Comparison of ENCODE assay signal across 24 cellular contexts in the genomic region with DNA sequence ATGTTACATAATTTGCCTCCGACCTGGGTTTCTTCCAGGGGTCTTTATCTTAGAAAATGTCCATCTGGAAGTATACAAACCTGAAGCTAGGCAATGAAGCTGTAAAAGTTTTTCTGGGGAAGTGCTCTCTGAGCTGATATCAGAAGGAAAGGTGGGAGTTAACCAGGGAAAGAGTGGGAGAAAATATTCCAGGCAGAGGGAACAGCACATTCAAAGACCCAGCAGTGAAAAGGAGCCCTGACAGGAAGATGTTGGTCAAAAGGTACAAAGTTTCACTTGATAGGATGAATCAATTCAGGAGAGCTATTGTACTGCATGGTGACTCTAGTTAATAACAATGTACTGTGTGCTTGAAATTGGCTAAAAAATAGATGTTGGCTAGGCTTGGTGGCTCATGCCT. TPM values are rescaled to one million over a fixed set of nuclear protein-coding genes. Genes with fewer than 3 reads are reported as not detected.
DNase-seq lines count a peak whose midpoint lies in the region; ATAC-seq and TF ChIP-seq lines count a peak whose summit lies in the region.
"Had no signal": no experiment of that assay in that cellular context is flagged by ENCODE, and none has a peak within 500 bp of the region (broad histone marks: within the 10 kb centered on the region; RNA-seq: fewer than 3 reads in every experiment).

No MANE protein-coding gene starts in this region.

- H3K9me3 Mint-ChIP-seq in activated T-helper 2 cell treated with anti-CD3 and anti-CD28 coated beads, Interferon-gamma antibody, Interleukin-2, Interleukin-4, amounts not matched to agents 10 μg/mL and 5 μg/mL and 100 μg/mL, durations not matched to agents 14 hours and 24 hours and 36 hours, result no peaks in the 10 kb centered on the region
- no peaks in the 10 kb centered on the region for H3K9me3 Mint-ChIP-seq in activated CD8-positive, alpha-beta T cell treated with anti-CD3 and anti-CD28 coated beads for 36 hours
- H3K9me3 Mint-ChIP-seq: CD4-positive, alpha-beta memory T cell; CD8-positive, alpha-beta memory T cell had no signal

- no peaks in the 10 kb centered on the region for H3K9me3 ChIP-seq in PC-3 (ENCODE audit: low read length)
- H3K9me3 ChIP-seq: BE2C, BLaER1 had no signal

- no peak overlapping the region for H3K27ac Mint-ChIP-seq in activated T-helper 2 cell treated with anti-CD3 and anti-CD28 coated beads, Interferon-gamma antibody, Interleukin-2, Interleukin-4, amounts not matched to agents 10 μg/mL and 5 μg/mL and 100 μg/mL, durations not matched to agents 14 hours and 24 hours and 36 hours
- H3K27ac Mint-ChIP-seq in activated CD8-positive, alpha-beta T cell treated with anti-CD3 and anti-CD28 coated beads for 36 hours, result no peak overlapping the region
- H3K27ac Mint-ChIP-seq: CD14-positive monocyte; CD4-positive, CD25-positive, alpha-beta regulatory T cell; CD8-positive, alpha-beta memory T cell had no signal

- no peaks in the 10 kb centered on the region; the same call in 1 of the 2 replicates for H3K9me2 ChIP-seq in PC-3 (replicated peaks; ENCODE audit: low read length)

- no TSS peak for BruUV-seq in PC-3 (replicated peaks; lab: Mats Ljungman, UMichigan)

- no peak overlapping the region for H3K4me3 ChIP-seq in PC-3 (ENCODE audit: low read length)
- H3K4me3 ChIP-seq: BLaER1, GM12878 had no signal

- H3K27ac ChIP-seq in PC-3 (ENCODE audit: low read length) (no peak overlapping the region), caudate nucleus (ENCODE audit: low read depth, low read length) (peak overlapping the region; percentile 63)
- H3K27ac ChIP-seq: BLaER1 had no signal

- no peak for DNase-seq in PC-3
- DNase-seq in caudate nucleus (lab: John Stamatoyannopoulos, UW), result peak in 8 of 61 donors; percentile 0 to 15 (median 6)
- DNase-seq in islet precursor cell, result peak; percentile 18
- no peak for DNase-seq in activated T-helper 2 cell treated with anti-CD3 and anti-CD28 coated beads, Interferon-gamma antibody, Interleukin-2, Interleukin-4, amounts not matched to agents 10 μg/mL and 5 μg/mL and 100 μg/mL, durations not matched to agents 14 hours and 24 hours and 36 hours (ENCODE audit: low spot score)
- no peak for DNase-seq in activated CD8-positive, alpha-beta T cell treated with anti-CD3 and anti-CD28 coated beads for 36 hours
- DNase-seq: 8988T; ACHN; BE2C; C1 segment of cervical spinal cord; CD4-positive, alpha-beta memory T cell; CD4-positive, CD25-positive, alpha-beta regulatory T cell; CD8-positive, alpha-beta memory T cell; COR-L47; DMS 273 treated with DMSO at 0.1 percent for 48 hours; DMS153; DMS53; DMS79; DND-41; EL; GDM1 had no signal

- intact Hi-C loops in PC-3 (cut with micrococcal nuclease), result no loop called here
- intact Hi-C loops in activated T-helper 2 cell treated with anti-CD3 and anti-CD28 coated beads, Interferon-gamma antibody, Interleukin-2, Interleukin-4, amounts not matched to agents 10 μg/mL and 5 μg/mL and 100 μg/mL, durations not matched to agents 14 hours and 24 hours and 36 hours (cut with micrococcal nuclease), result no loop called here
- intact Hi-C loops in activated CD8-positive, alpha-beta T cell treated with anti-CD3 and anti-CD28 coated beads for 36 hours (cut with micrococcal nuclease), result no loop called here

- H3K36me3 Mint-ChIP-seq in activated T-helper 2 cell treated with anti-CD3 and anti-CD28 coated beads, Interferon-gamma antibody, Interleukin-2, Interleukin-4, amounts not matched to agents 10 μg/mL and 5 μg/mL and 100 μg/mL, durations not matched to agents 14 hours and 24 hours and 36 hours (ENCODE audit: low read depth), result no peaks in the 10 kb centered on the region
- no peaks in the 10 kb centered on the region for H3K36me3 Mint-ChIP-seq in activated CD8-positive, alpha-beta T cell treated with anti-CD3 and anti-CD28 coated beads for 36 hours (ENCODE audit: low read depth)
- H3K36me3 Mint-ChIP-seq: CD14-positive monocyte; CD4-positive, alpha-beta memory T cell; CD8-positive, alpha-beta memory T cell had no signal

- H3K36me3 ChIP-seq in PC-3 (ENCODE audit: low read depth, low read length), result no peaks in the 10 kb centered on the region
- H3K36me3 ChIP-seq: BE2C, BLaER1 had no signal

- H3K4me3 Mint-ChIP-seq in activated T-helper 2 cell treated with anti-CD3 and anti-CD28 coated beads, Interferon-gamma antibody, Interleukin-2, Interleukin-4, amounts not matched to agents 10 μg/mL and 5 μg/mL and 100 μg/mL, durations not matched to agents 14 hours and 24 hours and 36 hours (ENCODE audit: low read depth), result no peak overlapping the region
- no peak overlapping the region for H3K4me3 Mint-ChIP-seq in activated CD8-positive, alpha-beta T cell treated with anti-CD3 and anti-CD28 coated beads for 36 hours
- H3K4me3 Mint-ChIP-seq: CD14-positive monocyte; CD4-positive, alpha-beta memory T cell; CD4-positive, CD25-positive, alpha-beta regulatory T cell; CD8-positive, alpha-beta memory T cell had no signal

- H4K20me1 ChIP-seq in PC-3 (ENCODE audit: low read length), result no peaks in the 10 kb centered on the region
- H4K20me1 ChIP-seq: BLaER1 had no signal

- no peaks in the 10 kb centered on the region for H3K4me1 Mint-ChIP-seq in activated T-helper 2 cell treated with anti-CD3 and anti-CD28 coated beads, Interferon-gamma antibody, Interleukin-2, Interleukin-4, amounts not matched to agents 10 μg/mL and 5 μg/mL and 100 μg/mL, durations not matched to agents 14 hours and 24 hours and 36 hours (ENCODE audit: low read depth)
- no peaks in the 10 kb centered on the region for H3K4me1 Mint-ChIP-seq in activated CD8-positive, alpha-beta T cell treated with anti-CD3 and anti-CD28 coated beads for 36 hours (ENCODE audit: low read depth)
- H3K4me1 Mint-ChIP-seq: CD14-positive monocyte; CD4-positive, alpha-beta memory T cell; CD4-positive, CD25-positive, alpha-beta regulatory T cell; CD8-positive, alpha-beta memory T cell had no signal

- H2AFZ ChIP-seq in PC-3 (ENCODE audit: low read length), result peak overlapping the region; percentile 16; the same call in 1 of the 2 replicates

- H3K9ac ChIP-seq in PC-3 (ENCODE audit: low read length), result no peak overlapping the region
- H3K9ac ChIP-seq: BLaER1 had no signal

- no peaks in the 10 kb centered on the region for H3F3A ChIP-seq in PC-3 (ENCODE audit: low read length, unreplicated experiment)

- H3K79me2 ChIP-seq in PC-3 (ENCODE audit: low read length), result no peaks in the 10 kb centered on the region

- H3K4me2 ChIP-seq in PC-3 (ENCODE audit: low read length), result no peak overlapping the region
- H3K4me2 ChIP-seq: BLaER1 had no signal

- CTCF ChIA-PET in PC-3 (lab: Charles Lee), result interaction anchor here (0.6 kb wide), 1 partner anchor 24 kb away, joined by 12 read pairs; no protein-coding TSS in a partner anchor
- CTCF ChIA-PET in activated CD8-positive, alpha-beta T cell treated with anti-CD3 and anti-CD28 coated beads for 36 hours (lab: Charles Lee), result no interaction called here

- POLR2A ChIA-PET in PC-3 (lab: Charles Lee; ENCODE audit: unreplicated experiment), result no interaction called here
- POLR2A ChIA-PET in activated CD8-positive, alpha-beta T cell treated with anti-CD3 and anti-CD28 coated beads for 36 hours (lab: Charles Lee), result interaction anchor here (1.6 kb wide), 1 partner anchor 14 kb away, joined by 4 read pairs; no protein-coding TSS in a partner anchor

- peaks cover 5% of the 10 kb centered on the region for H3K4me1 ChIP-seq in PC-3 (ENCODE audit: insufficient read depth, low read length)
- H3K4me1 ChIP-seq: BE2C, BLaER1 had no signal

- TF ChIP-seq CTCF in PC-3 (conservative IDR thresholded peaks at IDR 0.05; ENCODE audit: low read depth, low read length), result no peak
- TF ChIP-seq CTCF in activated CD8-positive, alpha-beta T cell treated with anti-CD3 and anti-CD28 coated beads for 36 hours (IDR thresholded peaks at IDR 0.05), result no peak

- H3K27me3 Mint-ChIP-seq in activated T-helper 2 cell treated with anti-CD3 and anti-CD28 coated beads, Interferon-gamma antibody, Interleukin-2, Interleukin-4, amounts not matched to agents 10 μg/mL and 5 μg/mL and 100 μg/mL, durations not matched to agents 14 hours and 24 hours and 36 hours (ENCODE audit: low read depth), result peaks cover 6% of the 10 kb centered on the region
- peaks cover 2% of the 10 kb centered on the region for H3K27me3 Mint-ChIP-seq in activated CD8-positive, alpha-beta T cell treated with anti-CD3 and anti-CD28 coated beads for 36 hours

- no peaks in the 10 kb centered on the region for H3K27me3 ChIP-seq in PC-3 (ENCODE audit: low read length)
- H3K27me3 ChIP-seq: BE2C, BLaER1 had no signal

- ATAC-seq in PC-3 (no peak), GM21360 (IDR thresholded peaks at IDR 0.05; ENCODE audit: unreplicated experiment) (no peak)
- ATAC-seq in activated CD8-positive, alpha-beta T cell treated with anti-CD3 and anti-CD28 coated beads for 36 hours, result no peak
- ATAC-seq: GM12878 had no signal

RNA-seq across cellular contexts. Expression of a gene that starts 17.8 kb away (rescaled TPM):
- 58.9 and 112 TPM in 2 replicates for total RNA-seq in PC-3 (2014; rRNA removed)
- 52.6 and 53.5 TPM in 2 replicates for total RNA-seq in activated T-helper 2 cell treated with anti-CD3 and anti-CD28 coated beads, Interferon-gamma antibody, Interleukin-2, Interleukin-4, amounts not matched to agents 10 μg/mL and 5 μg/mL and 100 μg/mL, durations not matched to agents 14 hours and 24 hours and 36 hours
- total RNA-seq in activated CD8-positive, alpha-beta T cell treated with anti-CD3 and anti-CD28 coated beads for 36 hours, result 10 to 100 TPM; 43.3 to 48.4 TPM
